1 cellular context compared by ENCODE assay signal in genomic region chr10:72278668-72279393, GRCh38.
TF ChIP-seq lines count a peak whose summit lies in the region.

No MANE protein-coding gene starts in this region.

TF ChIP-seq in SK-N-SH, 30 proteins besides CTCF, POLR2A, EP300 and RAD21 (continued from another document):
- TF ChIP-seq, protein P1, sequence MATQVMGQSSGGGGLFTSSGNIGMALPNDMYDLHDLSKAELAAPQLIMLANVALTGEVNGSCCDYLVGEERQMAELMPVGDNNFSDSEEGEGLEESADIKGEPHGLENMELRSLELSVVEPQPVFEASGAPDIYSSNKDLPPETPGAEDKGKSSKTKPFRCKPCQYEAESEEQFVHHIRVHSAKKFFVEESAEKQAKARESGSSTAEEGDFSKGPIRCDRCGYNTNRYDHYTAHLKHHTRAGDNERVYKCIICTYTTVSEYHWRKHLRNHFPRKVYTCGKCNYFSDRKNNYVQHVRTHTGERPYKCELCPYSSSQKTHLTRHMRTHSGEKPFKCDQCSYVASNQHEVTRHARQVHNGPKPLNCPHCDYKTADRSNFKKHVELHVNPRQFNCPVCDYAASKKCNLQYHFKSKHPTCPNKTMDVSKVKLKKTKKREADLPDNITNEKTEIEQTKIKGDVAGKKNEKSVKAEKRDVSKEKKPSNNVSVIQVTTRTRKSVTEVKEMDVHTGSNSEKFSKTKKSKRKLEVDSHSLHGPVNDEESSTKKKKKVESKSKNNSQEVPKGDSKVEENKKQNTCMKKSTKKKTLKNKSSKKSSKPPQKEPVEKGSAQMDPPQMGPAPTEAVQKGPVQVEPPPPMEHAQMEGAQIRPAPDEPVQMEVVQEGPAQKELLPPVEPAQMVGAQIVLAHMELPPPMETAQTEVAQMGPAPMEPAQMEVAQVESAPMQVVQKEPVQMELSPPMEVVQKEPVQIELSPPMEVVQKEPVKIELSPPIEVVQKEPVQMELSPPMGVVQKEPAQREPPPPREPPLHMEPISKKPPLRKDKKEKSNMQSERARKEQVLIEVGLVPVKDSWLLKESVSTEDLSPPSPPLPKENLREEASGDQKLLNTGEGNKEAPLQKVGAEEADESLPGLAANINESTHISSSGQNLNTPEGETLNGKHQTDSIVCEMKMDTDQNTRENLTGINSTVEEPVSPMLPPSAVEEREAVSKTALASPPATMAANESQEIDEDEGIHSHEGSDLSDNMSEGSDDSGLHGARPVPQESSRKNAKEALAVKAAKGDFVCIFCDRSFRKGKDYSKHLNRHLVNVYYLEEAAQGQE (IDR thresholded peaks at IDR 0.05; ENCODE audit: low read depth, low read length) = no peak
- TF ChIP-seq EZH2phosphoT487 (IDR thresholded peaks at IDR 0.05; ENCODE audit: borderline replicate concordance, low read depth) (no peak), YY1 (IDR thresholded peaks at IDR 0.05; ENCODE audit: low read depth) (no peak), FOSL2 (IDR thresholded peaks at IDR 0.05; ENCODE audit: borderline replicate concordance, low read depth) (no peak), TCF12 (IDR thresholded peaks at IDR 0.05) (no peak), SMC3 (IDR thresholded peaks at IDR 0.05; ENCODE audit: low read depth, low read length) (no peak), FOXJ3 (CRISPR knock-in tag; IDR thresholded peaks at IDR 0.05) (no peak), TAF1 (IDR thresholded peaks at IDR 0.05; ENCODE audit: borderline replicate concordance, low read depth, low read length) (no peak)
